Comparison of ENCODE assay signal across 27 cellular contexts in genomic region chr18:26406294-26406693, GRCh38.
"Had no signal": no experiment of that assay in that cellular context is flagged by ENCODE, and none has a peak within 500 bp of the region (broad histone marks: within the 10 kb centered on the region; RNA-seq: fewer than 3 reads in every experiment).

No MANE protein-coding gene starts in this region.

- FAIRE-seq: bronchial epithelial cell had no signal

- H3K4me1 ChIP-seq: ascending aorta, body of pancreas, Peyer's patch, SJSA1 had no signal

- DNase-seq: activated CD4-positive, alpha-beta T cell treated with anti-CD3 and anti-CD28 coated beads for 48 hours; activated CD4-positive, alpha-beta T cell treated with anti-CD3 and anti-CD28 coated beads, Interleukin-2, amount 50 U/mL, for 4 hours; activated CD4-positive, CD25-positive, alpha-beta regulatory T cell treated with anti-CD3 and anti-CD28 coated beads, Interleukin-2, amount 50 U/mL, for 72 hours; activated CD8-positive, alpha-beta T cell treated with anti-CD3 and anti-CD28 coated beads, Interleukin-2, amount 10 ng/mL, durations not matched to agents 7 days and 5 days; activated effector memory CD4-positive, alpha-beta T cell treated with anti-CD3 and anti-CD28 coated beads, Interleukin-2, amount 50 U/mL, for 16 hours; activated naive CD4-positive, alpha-beta T cell treated with Interleukin-2 at 50 U/mL for 16 hours; activated naive CD8-positive, alpha-beta T cell treated with anti-CD3 and anti-CD28 coated beads, Interleukin-2, amount 50 U/mL, for 24 hours; activated T-cell treated with anti-CD3 and anti-CD28 coated beads, Interleukin-2, amount 50 U/mL, for 24 hours; amniotic stem cell; body of pancreas; central memory CD4-positive, alpha-beta T cell; MM.1S; NCI-H1105; NCI-H1436; NCI-H187 treated with DMSO at 0.1 percent for 48 hours; NCI-H2171; NCI-H2227 treated with DMSO at 0.1 percent for 48 hours; NCI-H446 treated with DMSO at 0.1 percent for 48 hours; NCI-H524 treated with DMSO at 0.1 percent for 48 hours; NK-92 treated with Interleukin-12 subunit alpha and Interleukin-12 subunit beta, amount 100 ng/mL, for 24 hours; OCI-M1; Peyer's patch; Right ventricle myocardium superior had no signal

- H3K4me3 ChIP-seq: ascending aorta, body of pancreas, Peyer's patch, SJSA1 had no signal

- H3K9me3 ChIP-seq: ascending aorta, body of pancreas, Peyer's patch, SJSA1 had no signal

- H3K27me3 ChIP-seq: ascending aorta, body of pancreas, Peyer's patch, SJSA1 had no signal

- ATAC-seq: activated CD8-positive, alpha-beta T cell treated with anti-CD3 and anti-CD28 coated beads, Interleukin-2, amount 10 ng/mL, durations not matched to agents 7 days and 5 days; activated naive CD8-positive, alpha-beta T cell treated with anti-CD3 and anti-CD28 coated beads, Interleukin-2, amount 50 U/mL, for 24 hours; body of pancreas had no signal

- H3K36me3 ChIP-seq: ascending aorta, Peyer's patch, SJSA1 had no signal

- H3K27ac ChIP-seq: ascending aorta, body of pancreas, Peyer's patch, RWPE1, SJSA1 had no signal
